Comparison of ENCODE assay signal across 21 cellular contexts in genomic region chr5:122721127-122721526, GRCh38.
"Had no signal": no experiment of that assay in that cellular context is flagged by ENCODE, and none has a peak within 500 bp of the region (broad histone marks: within the 10 kb centered on the region; RNA-seq: fewer than 3 reads in every experiment).

No MANE protein-coding gene starts in this region.

- H3K4me3 ChIP-seq: MG63 had no signal

- H3K4me2 ChIP-seq: SK-N-SH had no signal

- ATAC-seq: Panc1, PC-3 had no signal

- H3K9me3 ChIP-seq: MG63, SK-N-SH had no signal

- H3K27ac ChIP-seq: HL-60, RWPE1 had no signal

- H3K9ac ChIP-seq: SK-N-SH had no signal

- H3K36me3 ChIP-seq: MG63 had no signal

- DNase-seq: Karpas-422, KG1, MG63, NCI-H1092, NCI-H1105 treated with DMSO at 0.1 percent for 48 hours, NCI-H1417 treated with DMSO at 0.1 percent for 48 hours, NCI-H146, NCI-H1694 treated with DMSO at 0.1 percent for 48 hours, NCI-H1930, NCI-H2081, NCI-H2107, NCI-H2227 treated with DMSO at 0.1 percent for 48 hours, NCI-H524 treated with DMSO at 0.1 percent for 48 hours, NCI-H69, NCI-H774, PC-3, SHP77, SK-N-SH had no signal

- H3K27me3 ChIP-seq: MG63 had no signal
